In the genomic region with DNA sequence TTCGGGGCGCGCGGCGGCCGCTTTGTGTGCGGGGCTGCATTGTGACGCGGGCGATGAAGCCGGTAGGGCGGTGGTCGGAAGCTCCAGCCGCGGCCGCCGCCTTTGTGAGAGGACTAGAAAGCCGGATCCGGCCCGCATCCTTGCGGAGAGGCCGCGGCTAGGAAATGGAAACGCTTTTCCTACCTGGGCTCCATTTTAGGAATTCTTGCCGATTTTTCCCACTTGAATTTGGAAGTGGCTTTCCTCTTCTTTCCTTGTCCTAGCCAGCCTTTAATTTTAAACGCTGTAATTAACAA, we compare ENCODE assay signal across 8 cellular contexts. TPM values are rescaled to one million over a fixed set of nuclear protein-coding genes. Genes with fewer than 3 reads are reported as not detected.
DNase-seq lines count a peak whose midpoint lies in the region; TF ChIP-seq lines count a peak whose summit lies in the region.

No MANE protein-coding gene starts in this region.

- H3K9me3 ChIP-seq in adrenal gland (replicated peaks in 1 of 3) (no peaks in the 10 kb centered on the region), testis (no peaks in the 10 kb centered on the region)

- peak overlapping the region; percentile 82 for H3K4me3 Mint-ChIP-seq in activated naive CD4-positive, alpha-beta T cell treated with anti-CD3 and anti-CD28 coated beads for 36 hours

- CTCF ChIA-PET in activated naive CD4-positive, alpha-beta T cell treated with anti-CD3 and anti-CD28 coated beads for 36 hours (lab: Charles Lee) = interaction anchor here (0.8 to 10.3 kb wide), 3 partner anchors 21 to 29 kb away, joined by 3 to 125 read pairs (median 6); no protein-coding TSS in a partner anchor

- H3K27ac ChIP-seq in adrenal gland (peak overlapping the region; percentile 83 to 92 (median 90)), layer of hippocampus (ENCODE audit: low read depth, low read length) (peak overlapping the region; percentile 94), testis (peak overlapping the region; percentile 91 to 93)

- H3K27me3 ChIP-seq in adrenal gland (no peaks in the 10 kb centered on the region), layer of hippocampus (ENCODE audit: control insufficient read depth, insufficient read depth, low read length) (no peaks in the 10 kb centered on the region), testis (no peaks in the 10 kb centered on the region)

- no peaks in the 10 kb centered on the region for H3K4me1 ChIP-seq in adrenal gland (replicated peaks in 1 of 2)
- no peaks in the 10 kb centered on the region for H3K4me1 ChIP-seq in testis

- TF ChIP-seq POLR2A in adrenal gland (IDR thresholded peaks at IDR 0.05) (no peak), testis (IDR thresholded peaks at IDR 0.05) (no peak)

- H3K36me3 Mint-ChIP-seq in activated naive CD4-positive, alpha-beta T cell treated with anti-CD3 and anti-CD28 coated beads for 36 hours (ENCODE audit: low read depth) = peaks cover 44% of the 10 kb centered on the region

- no peaks in the 10 kb centered on the region for H3K27me3 Mint-ChIP-seq in activated naive CD4-positive, alpha-beta T cell treated with anti-CD3 and anti-CD28 coated beads for 36 hours (ENCODE audit: low read depth)

- peaks cover 15% of the 10 kb centered on the region for H3K4me1 Mint-ChIP-seq in activated naive CD4-positive, alpha-beta T cell treated with anti-CD3 and anti-CD28 coated beads for 36 hours (ENCODE audit: low read depth)

- intact Hi-C loops in activated naive CD4-positive, alpha-beta T cell treated with anti-CD3 and anti-CD28 coated beads for 36 hours (cut with micrococcal nuclease) = loop anchor here (2.0 kb wide), 2 partner anchors 75 to 111 kb away; no protein-coding TSS in a partner anchor
- intact Hi-C loops in adrenal gland (cut with DNase I) (no loop called here), testis (cut with DNase I; ENCODE audit: low total_unique reads) (no loop called here)

- H3K36me3 ChIP-seq in adrenal gland (replicated peaks in 1 of 2) (no peaks in the 10 kb centered on the region), testis (ENCODE audit: low read depth, missing control alignments) (no peaks in the 10 kb centered on the region)

- H3K9me3 Mint-ChIP-seq in activated naive CD4-positive, alpha-beta T cell treated with anti-CD3 and anti-CD28 coated beads for 36 hours = no peaks in the 10 kb centered on the region

- H3K4me3 ChIP-seq in adrenal gland (peak overlapping the region; percentile 17 to 92 (median 56)), testis (peak overlapping the region; percentile 72 to 85)

- 0 to 46% (median 9%) methylated on average over 6 to 26 of the region's 26 CpGs for WGBS in adrenal gland, 4 donors
- WGBS in testis, 2 donors = 0 to 1% methylated on average over 19 to 20 of the region's 26 CpGs

- H3K27ac Mint-ChIP-seq in activated naive CD4-positive, alpha-beta T cell treated with anti-CD3 and anti-CD28 coated beads for 36 hours = peak overlapping the region; percentile 96

- no peak for DNase-seq in activated naive CD4-positive, alpha-beta T cell treated with anti-CD3 and anti-CD28 coated beads for 36 hours
- DNase-seq in activated naive CD4-positive, alpha-beta T cell treated with anti-CD3 and anti-CD28 coated beads, Interleukin-2, amount 50 U/mL, for 16 hours = no peak
- DNase-seq in adrenal gland = no peak
- DNase-seq in testis = no peak
- DNase-seq in medulla oblongata (ENCODE audit: extremely low spot score) = no peak
- no peak for DNase-seq in NCI-H2196 (lab: John Stamatoyannopoulos, UW; ENCODE audit: unreplicated experiment)
- no peak for DNase-seq in NCI-H1048 (lab: John Stamatoyannopoulos, UW)

- no peak for TF ChIP-seq CTCF in adrenal gland (IDR thresholded peaks at IDR 0.05)
- TF ChIP-seq CTCF in testis (IDR thresholded peaks at IDR 0.05) = no peak

RNA-seq across cellular contexts. Expression of a gene that starts 0.7 kb away (rescaled TPM):
- total RNA-seq in activated naive CD4-positive, alpha-beta T cell treated with anti-CD3 and anti-CD28 coated beads for 36 hours = 1,000 to 10,000 TPM; 5,535 to 5,691 TPM
- 1,000 to 10,000 TPM; 3,090 to 9,144 (median 3,958) TPM for total RNA-seq in adrenal gland
- 1,000 to 10,000 TPM; 2,395 to 6,385 (median 6,130) TPM for polyA plus RNA-seq in adrenal gland
- 100 to 1,000 TPM; 384 to 669 TPM for total RNA-seq in testis
- polyA plus RNA-seq in testis (ENCODE audit: insufficient read depth, low read depth, low replicate concordance) = 1,448 TPM

Comparison
In these comparisons a context has a peak if more than half of its experiments do, and no peak if none do; other contexts are left out.
1. RNA of a gene that starts 0.7 kb away (total RNA-seq): 5,535 to 5,691 TPM in activated naive CD4-positive, alpha-beta T cell treated with anti-CD3 and anti-CD28 coated beads for 36 hours and 3,090 to 9,144 TPM in adrenal gland; 384 to 669 TPM in testis; every median in the first group is over 4 times any median in the second.
2. Peak in every context shown above with its lines, with median percentiles within 50 percentile points of each other: H3K27ac ChIP-seq.